Comparison of ENCODE assay signal across 1 cellular context in genomic region chr10:84739126-84739525, GRCh38.
DNase-seq lines count a peak whose midpoint lies in the region; ATAC-seq lines count a peak whose summit lies in the region.
"Not testable (repeated sequence)": the region's sequence is repeated elsewhere in the genome, so short reads cannot be mapped to it uniquely, and the experiment has no call there.

No MANE protein-coding gene starts in this region.

- DNase-seq in Right ventricle myocardium inferior (ENCODE audit: missing footprints) = peak; percentile 60

- ATAC-seq in Right ventricle myocardium inferior = not testable (repeated sequence)

- intact Hi-C loops in Right ventricle myocardium inferior (cut with DNase I) = not testable (repeated sequence)
